9 cellular contexts compared by ENCODE assay signal in the genomic region with DNA sequence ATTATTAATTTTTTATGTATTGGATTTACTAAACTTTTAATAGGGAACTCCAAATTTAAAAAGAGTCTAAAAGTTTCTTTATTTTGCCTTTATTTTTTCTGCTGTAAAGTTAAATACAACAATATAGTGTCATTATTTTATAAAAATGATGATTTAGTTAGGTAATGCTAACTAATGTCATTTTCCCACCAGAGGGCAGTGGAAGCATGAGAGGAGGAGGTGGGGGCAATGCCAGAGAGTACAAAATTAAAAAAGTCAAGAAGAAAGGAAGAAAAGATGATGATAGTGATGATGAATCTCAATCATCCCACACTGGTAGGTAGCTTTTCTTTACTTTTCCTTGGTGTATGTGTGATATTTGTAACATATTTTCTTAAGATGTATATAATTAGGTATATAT. TPM values are rescaled to one million over a fixed set of nuclear protein-coding genes. Genes with fewer than 3 reads are reported as not detected.
DNase-seq lines count a peak whose midpoint lies in the region; ATAC-seq and TF ChIP-seq lines count a peak whose summit lies in the region.
"Had no signal": no experiment of that assay in that cellular context is flagged by ENCODE, and none has a peak within 500 bp of the region (broad histone marks: within the 10 kb centered on the region; RNA-seq: fewer than 3 reads in every experiment).

No MANE protein-coding gene starts in this region.

- no peaks in the 10 kb centered on the region for H3K27me3 Mint-ChIP-seq in activated CD8-positive, alpha-beta T cell treated with anti-CD3 and anti-CD28 coated beads for 36 hours
- no peaks in the 10 kb centered on the region for H3K27me3 Mint-ChIP-seq in activated CD8-positive, alpha-beta T cell treated with anti-CD3 and anti-CD28 coated beads, Interleukin-2, amount 10 ng/mL, durations not matched to agents 7 days and 5 days (ENCODE audit: low read depth)
- no peaks in the 10 kb centered on the region for H3K27me3 Mint-ChIP-seq in activated CD4-positive, alpha-beta T cell treated with anti-CD3 and anti-CD28 coated beads, Interleukin-2, amount 10 ng/mL, durations not matched to agents 24 days and 14 days

- H3K27ac ChIP-seq in smooth muscle cell (ENCODE audit: low read depth): no peak overlapping the region

- ATAC-seq in activated CD8-positive, alpha-beta T cell treated with anti-CD3 and anti-CD28 coated beads for 36 hours: peak; percentile 42
- ATAC-seq in activated CD8-positive, alpha-beta T cell treated with anti-CD3 and anti-CD28 coated beads, Interleukin-2, amount 10 ng/mL, durations not matched to agents 7 days and 5 days: no peak
- ATAC-seq in HG03521 (IDR thresholded peaks at IDR 0.05; ENCODE audit: unreplicated experiment): peak; percentile 61

- POLR2A ChIA-PET in activated CD8-positive, alpha-beta T cell treated with anti-CD3 and anti-CD28 coated beads for 36 hours (lab: Charles Lee): no interaction called here
- POLR2A ChIA-PET in activated CD8-positive, alpha-beta T cell treated with anti-CD3 and anti-CD28 coated beads, Interleukin-2, amount 10 ng/mL, durations not matched to agents 7 days and 5 days (lab: Charles Lee): no interaction called here

- CTCF ChIA-PET in activated CD8-positive, alpha-beta T cell treated with anti-CD3 and anti-CD28 coated beads for 36 hours (lab: Charles Lee): no interaction called here
- CTCF ChIA-PET in activated CD8-positive, alpha-beta T cell treated with anti-CD3 and anti-CD28 coated beads, Interleukin-2, amount 10 ng/mL, durations not matched to agents 7 days and 5 days (lab: Charles Lee): interaction anchor here (0.6 to 1.5 kb wide), 3 partner anchors 311 to 517 kb away, joined by 3 to 7 read pairs (median 4); no protein-coding TSS in a partner anchor

- H3K27ac Mint-ChIP-seq in activated CD8-positive, alpha-beta T cell treated with anti-CD3 and anti-CD28 coated beads for 36 hours: no peak overlapping the region
- H3K27ac Mint-ChIP-seq in activated CD8-positive, alpha-beta T cell treated with anti-CD3 and anti-CD28 coated beads, Interleukin-2, amount 10 ng/mL, durations not matched to agents 7 days and 5 days: no peak overlapping the region
- H3K27ac Mint-ChIP-seq in activated CD4-positive, alpha-beta T cell treated with anti-CD3 and anti-CD28 coated beads, Interleukin-2, amount 10 ng/mL, durations not matched to agents 24 days and 14 days: no peak overlapping the region

- H4K20me1 ChIP-seq in smooth muscle cell (ENCODE audit: low read depth): no peaks in the 10 kb centered on the region

- no peak overlapping the region for H3K4me3 ChIP-seq in smooth muscle cell

- no peaks in the 10 kb centered on the region for H3F3A ChIP-seq in smooth muscle cell (ENCODE audit: low read depth)

- H3K9me3 Mint-ChIP-seq in activated CD8-positive, alpha-beta T cell treated with anti-CD3 and anti-CD28 coated beads for 36 hours: no peaks in the 10 kb centered on the region
- no peaks in the 10 kb centered on the region for H3K9me3 Mint-ChIP-seq in activated CD8-positive, alpha-beta T cell treated with anti-CD3 and anti-CD28 coated beads, Interleukin-2, amount 10 ng/mL, durations not matched to agents 7 days and 5 days (ENCODE audit: insufficient read depth)
- H3K9me3 Mint-ChIP-seq in activated CD4-positive, alpha-beta T cell treated with anti-CD3 and anti-CD28 coated beads, Interleukin-2, amount 10 ng/mL, durations not matched to agents 24 days and 14 days: no peaks in the 10 kb centered on the region

- no peaks in the 10 kb centered on the region for H3K4me1 Mint-ChIP-seq in activated CD8-positive, alpha-beta T cell treated with anti-CD3 and anti-CD28 coated beads for 36 hours (ENCODE audit: low read depth)
- no peaks in the 10 kb centered on the region for H3K4me1 Mint-ChIP-seq in activated CD8-positive, alpha-beta T cell treated with anti-CD3 and anti-CD28 coated beads, Interleukin-2, amount 10 ng/mL, durations not matched to agents 7 days and 5 days (ENCODE audit: low read depth)
- no peaks in the 10 kb centered on the region for H3K4me1 Mint-ChIP-seq in activated CD4-positive, alpha-beta T cell treated with anti-CD3 and anti-CD28 coated beads, Interleukin-2, amount 10 ng/mL, durations not matched to agents 24 days and 14 days

- H3K27me3 ChIP-seq in smooth muscle cell (ENCODE audit: low read depth): no peaks in the 10 kb centered on the region

- H3K4me2 ChIP-seq in smooth muscle cell: no peak overlapping the region

- no peak overlapping the region for H2AFZ ChIP-seq in smooth muscle cell (ENCODE audit: low read depth)

- no peaks in the 10 kb centered on the region for H3K9me3 ChIP-seq in smooth muscle cell (replicated peaks; ENCODE audit: low read depth)

- intact Hi-C loops in activated CD8-positive, alpha-beta T cell treated with anti-CD3 and anti-CD28 coated beads for 36 hours (cut with micrococcal nuclease): no loop called here
- intact Hi-C loops in activated CD4-positive, alpha-beta T cell treated with anti-CD3 and anti-CD28 coated beads, Interleukin-2, amount 10 ng/mL, durations not matched to agents 24 days and 14 days (cut with micrococcal nuclease): loop anchor here (2.0 kb wide), 2 partner anchors 20 to 516 kb away; no protein-coding TSS in a partner anchor

- peaks cover 43% of the 10 kb centered on the region for H3K36me3 ChIP-seq in smooth muscle cell (ENCODE audit: low read depth)

- TF ChIP-seq CTCF in activated CD8-positive, alpha-beta T cell treated with anti-CD3 and anti-CD28 coated beads for 36 hours (IDR thresholded peaks at IDR 0.05): no peak
- TF ChIP-seq CTCF in smooth muscle cell (IDR thresholded peaks at IDR 0.05; ENCODE audit: borderline replicate concordance, insufficient read depth, poor library complexity, severe bottlenecking): peak; percentile 40

- DNase-seq in activated CD8-positive, alpha-beta T cell treated with anti-CD3 and anti-CD28 coated beads for 36 hours: no peak
- no peak for DNase-seq in activated CD8-positive, alpha-beta T cell treated with anti-CD3 and anti-CD28 coated beads, Interleukin-2, amount 10 ng/mL, durations not matched to agents 7 days and 5 days
- DNase-seq in astrocyte of the hippocampus (ENCODE audit: low read depth, low spot score): peak; percentile 15
- DNase-seq in smooth muscle cell (lab: John Stamatoyannopoulos, UW; ENCODE audit: unreplicated experiment): no peak
- DNase-seq in activated CD4-positive, alpha-beta T cell treated with anti-CD3 and anti-CD28 coated beads, Interleukin-2, amount 10 ng/mL, durations not matched to agents 24 days and 14 days: no peak
- no peak for DNase-seq in activated T-cell treated with anti-CD3 and anti-CD28 coated beads, Interleukin-2, amount 50 U/mL, for 1 hour
- DNase-seq in GOT3 (lab: John Stamatoyannopoulos, UW): no peak
- DNase-seq: activated CD4-positive, alpha-beta T cell treated with anti-CD3 and anti-CD28 coated beads, Interleukin-2, amount 50 U/mL, for 4 hours had no signal

- H3K4me1 ChIP-seq in smooth muscle cell (ENCODE audit: low read depth): no peaks in the 10 kb centered on the region

- no peaks in the 10 kb centered on the region for H3K79me2 ChIP-seq in smooth muscle cell (ENCODE audit: low read depth)

- no peak overlapping the region for H3K9ac ChIP-seq in smooth muscle cell (ENCODE audit: low read depth)

- no peak overlapping the region for H3K4me3 Mint-ChIP-seq in activated CD8-positive, alpha-beta T cell treated with anti-CD3 and anti-CD28 coated beads for 36 hours
- H3K4me3 Mint-ChIP-seq in activated CD8-positive, alpha-beta T cell treated with anti-CD3 and anti-CD28 coated beads, Interleukin-2, amount 10 ng/mL, durations not matched to agents 7 days and 5 days: no peak overlapping the region
- H3K4me3 Mint-ChIP-seq in activated CD4-positive, alpha-beta T cell treated with anti-CD3 and anti-CD28 coated beads, Interleukin-2, amount 10 ng/mL, durations not matched to agents 24 days and 14 days: no peak overlapping the region

- peaks cover 32% of the 10 kb centered on the region for H3K36me3 Mint-ChIP-seq in activated CD8-positive, alpha-beta T cell treated with anti-CD3 and anti-CD28 coated beads for 36 hours (ENCODE audit: low read depth)
- peaks cover 43% of the 10 kb centered on the region for H3K36me3 Mint-ChIP-seq in activated CD8-positive, alpha-beta T cell treated with anti-CD3 and anti-CD28 coated beads, Interleukin-2, amount 10 ng/mL, durations not matched to agents 7 days and 5 days (ENCODE audit: low read depth)
- peaks cover 42% of the 10 kb centered on the region for H3K36me3 Mint-ChIP-seq in activated CD4-positive, alpha-beta T cell treated with anti-CD3 and anti-CD28 coated beads, Interleukin-2, amount 10 ng/mL, durations not matched to agents 24 days and 14 days (ENCODE audit: low read depth)

RNA-seq across cellular contexts. Expression of a gene that starts 20.2 kb away (rescaled TPM):
- total RNA-seq in activated CD8-positive, alpha-beta T cell treated with anti-CD3 and anti-CD28 coated beads for 36 hours: not detected
- total RNA-seq in activated CD8-positive, alpha-beta T cell treated with anti-CD3 and anti-CD28 coated beads, Interleukin-2, amount 10 ng/mL, durations not matched to agents 7 days and 5 days: not detected
- not detected in 2 replicates for total RNA-seq in smooth muscle cell
- polyA plus RNA-seq in smooth muscle cell: not detected in 2 replicates
- not detected in 2 replicates for total RNA-seq in activated CD4-positive, alpha-beta T cell treated with anti-CD3 and anti-CD28 coated beads, Interleukin-2, amount 10 ng/mL, durations not matched to agents 24 days and 14 days

RNA-seq across cellular contexts. Expression of a gene that starts 21.1 kb away (rescaled TPM):
- total RNA-seq in activated CD8-positive, alpha-beta T cell treated with anti-CD3 and anti-CD28 coated beads for 36 hours: 10 to 100 TPM; 28.6 to 30.8 TPM
- 10 to 100 TPM; 14.3 to 15.8 TPM for total RNA-seq in activated CD8-positive, alpha-beta T cell treated with anti-CD3 and anti-CD28 coated beads, Interleukin-2, amount 10 ng/mL, durations not matched to agents 7 days and 5 days
- 41.2 and 48.1 TPM in 2 replicates for total RNA-seq in smooth muscle cell
- polyA plus RNA-seq in smooth muscle cell: 19.2 and 21.1 TPM in 2 replicates
- 25.1 and 26.9 TPM in 2 replicates for total RNA-seq in activated CD4-positive, alpha-beta T cell treated with anti-CD3 and anti-CD28 coated beads, Interleukin-2, amount 10 ng/mL, durations not matched to agents 24 days and 14 days
